11 cellular contexts compared by ENCODE assay signal in the genomic region with DNA sequence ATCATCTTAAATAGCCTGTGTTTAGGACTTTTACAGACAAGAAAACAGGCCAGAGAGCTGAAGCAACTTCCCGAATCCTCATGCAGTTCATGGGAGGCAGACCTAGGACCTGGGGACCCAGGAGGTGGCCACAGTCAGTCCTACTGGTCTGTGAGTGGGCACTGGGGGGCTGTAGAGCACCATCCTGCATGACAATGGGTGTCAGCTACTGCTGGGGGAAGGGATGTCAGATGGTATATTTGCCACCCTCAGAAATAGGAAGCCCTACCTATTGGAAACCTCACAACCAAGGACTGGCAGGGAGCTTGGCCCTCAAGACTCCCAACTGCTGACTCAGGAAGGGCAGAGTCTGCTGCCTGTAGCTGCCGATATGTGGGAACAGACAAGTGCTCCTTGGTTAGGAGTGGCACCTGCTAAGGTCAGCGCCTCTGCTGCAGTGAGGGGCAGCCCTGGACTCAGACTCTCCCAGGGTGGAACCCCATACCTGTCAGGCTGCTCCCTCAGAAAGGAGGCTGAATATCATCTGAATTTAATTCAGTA. TPM values are rescaled to one million over a fixed set of nuclear protein-coding genes. Genes with fewer than 3 reads are reported as not detected.
DNase-seq lines count a peak whose midpoint lies in the region; ATAC-seq and TF ChIP-seq lines count a peak whose summit lies in the region.
"Had no signal": no experiment of that assay in that cellular context is flagged by ENCODE, and none has a peak within 500 bp of the region (broad histone marks: within the 10 kb centered on the region; RNA-seq: fewer than 3 reads in every experiment).

No MANE protein-coding gene starts in this region.

- H3K27me3 Mint-ChIP-seq in stimulated activated naive CD8-positive, alpha-beta T cell treated with anti-CD3 and anti-CD28 coated beads, Interleukin-15, Interleukin-2, amounts not matched to agents 100 ng/mL and 50 ng/mL, for 24 hours: no peaks in the 10 kb centered on the region
- H3K27me3 Mint-ChIP-seq in activated T-helper 2 cell treated with anti-CD3 and anti-CD28 coated beads, Interferon-gamma antibody, Interleukin-2, Interleukin-4, amounts not matched to agents 10 μg/mL and 5 μg/mL and 100 μg/mL, durations not matched to agents 14 hours and 24 hours and 36 hours (ENCODE audit: low read depth): no peaks in the 10 kb centered on the region
- H3K27me3 Mint-ChIP-seq: brain had no signal

- TF ChIP-seq CTCF in mucosa of descending colon (IDR thresholded peaks at IDR 0.05) (no peak), upper lobe of right lung (IDR thresholded peaks at IDR 0.05) (no peak)

- no peak for ATAC-seq in stimulated activated naive CD8-positive, alpha-beta T cell treated with anti-CD3 and anti-CD28 coated beads, Interleukin-15, Interleukin-2, amounts not matched to agents 100 U/mL and 50 U/mL, for 24 hours
- ATAC-seq in mucosa of descending colon (peak; percentile 3), upper lobe of right lung (peak; percentile 3)

- H3K4me1 Mint-ChIP-seq in stimulated activated naive CD8-positive, alpha-beta T cell treated with anti-CD3 and anti-CD28 coated beads, Interleukin-15, Interleukin-2, amounts not matched to agents 100 ng/mL and 50 ng/mL, for 24 hours (ENCODE audit: low read depth): peaks cover 92% of the 10 kb centered on the region
- H3K4me1 Mint-ChIP-seq in activated T-helper 2 cell treated with anti-CD3 and anti-CD28 coated beads, Interferon-gamma antibody, Interleukin-2, Interleukin-4, amounts not matched to agents 10 μg/mL and 5 μg/mL and 100 μg/mL, durations not matched to agents 14 hours and 24 hours and 36 hours (ENCODE audit: low read depth): peaks cover 78% of the 10 kb centered on the region

- DNase-seq in stimulated activated naive CD8-positive, alpha-beta T cell treated with anti-CD3 and anti-CD28 coated beads, Interleukin-15, Interleukin-2, amounts not matched to agents 100 U/mL and 50 U/mL, for 24 hours: no peak
- DNase-seq in activated T-helper 2 cell treated with anti-CD3 and anti-CD28 coated beads, Interferon-gamma antibody, Interleukin-2, Interleukin-4, amounts not matched to agents 10 μg/mL and 5 μg/mL and 100 μg/mL, durations not matched to agents 14 hours and 24 hours and 36 hours (ENCODE audit: low spot score): no peak
- DNase-seq in mucosa of descending colon: peak in 1 of 3 donors; percentile 45
- no peak for DNase-seq in upper lobe of right lung
- no peak for DNase-seq in NCI-H2107 (lab: John Stamatoyannopoulos, UW)
- DNase-seq in NCI-H69 (lab: John Stamatoyannopoulos, UW): no peak
- no peak for DNase-seq in NCI-H146 treated with DMSO at 0.1 percent for 48 hours (lab: John Stamatoyannopoulos, UW; ENCODE audit: unreplicated experiment)
- DNase-seq: AML-193, NCI-H1930 had no signal

- H3K27ac ChIP-seq in upper lobe of right lung: peak overlapping the region; percentile 58

- no peaks in the 10 kb centered on the region for H3K27me3 ChIP-seq in upper lobe of right lung

- H3K9me3 ChIP-seq in mucosa of descending colon (no peaks in the 10 kb centered on the region), upper lobe of right lung (no peaks in the 10 kb centered on the region)

- intact Hi-C loops in activated T-helper 2 cell treated with anti-CD3 and anti-CD28 coated beads, Interferon-gamma antibody, Interleukin-2, Interleukin-4, amounts not matched to agents 10 μg/mL and 5 μg/mL and 100 μg/mL, durations not matched to agents 14 hours and 24 hours and 36 hours (cut with micrococcal nuclease): loop anchor here (10.0 kb wide), 1 partner anchor 171 kb away; no protein-coding TSS in a partner anchor
- intact Hi-C loops in mucosa of descending colon (cut with DNase I, micrococcal nuclease): no loop called here
- intact Hi-C loops in upper lobe of right lung (cut with DNase I): no loop called here

- peaks cover 18% of the 10 kb centered on the region for H3K36me3 Mint-ChIP-seq in stimulated activated naive CD8-positive, alpha-beta T cell treated with anti-CD3 and anti-CD28 coated beads, Interleukin-15, Interleukin-2, amounts not matched to agents 100 ng/mL and 50 ng/mL, for 24 hours (ENCODE audit: low read depth)
- peaks cover 51% of the 10 kb centered on the region for H3K36me3 Mint-ChIP-seq in activated T-helper 2 cell treated with anti-CD3 and anti-CD28 coated beads, Interferon-gamma antibody, Interleukin-2, Interleukin-4, amounts not matched to agents 10 μg/mL and 5 μg/mL and 100 μg/mL, durations not matched to agents 14 hours and 24 hours and 36 hours (ENCODE audit: low read depth)

- no peaks in the 10 kb centered on the region for H3K9me3 Mint-ChIP-seq in stimulated activated naive CD8-positive, alpha-beta T cell treated with anti-CD3 and anti-CD28 coated beads, Interleukin-15, Interleukin-2, amounts not matched to agents 100 ng/mL and 50 ng/mL, for 24 hours
- no peaks in the 10 kb centered on the region for H3K9me3 Mint-ChIP-seq in activated T-helper 2 cell treated with anti-CD3 and anti-CD28 coated beads, Interferon-gamma antibody, Interleukin-2, Interleukin-4, amounts not matched to agents 10 μg/mL and 5 μg/mL and 100 μg/mL, durations not matched to agents 14 hours and 24 hours and 36 hours
- H3K9me3 Mint-ChIP-seq: brain had no signal

- H3K4me1 ChIP-seq in mucosa of descending colon (ENCODE audit: low read depth) (peaks cover 83% of the 10 kb centered on the region), upper lobe of right lung (peaks cover 92% of the 10 kb centered on the region)

- peak overlapping the region; percentile 97 for H3K27ac Mint-ChIP-seq in stimulated activated naive CD8-positive, alpha-beta T cell treated with anti-CD3 and anti-CD28 coated beads, Interleukin-15, Interleukin-2, amounts not matched to agents 100 ng/mL and 50 ng/mL, for 24 hours
- peak overlapping the region; percentile 72 for H3K27ac Mint-ChIP-seq in activated T-helper 2 cell treated with anti-CD3 and anti-CD28 coated beads, Interferon-gamma antibody, Interleukin-2, Interleukin-4, amounts not matched to agents 10 μg/mL and 5 μg/mL and 100 μg/mL, durations not matched to agents 14 hours and 24 hours and 36 hours

- H3K4me3 ChIP-seq in mucosa of descending colon: no peak overlapping the region
- no peak overlapping the region for H3K4me3 ChIP-seq in upper lobe of right lung

- H3K4me3 Mint-ChIP-seq in stimulated activated naive CD8-positive, alpha-beta T cell treated with anti-CD3 and anti-CD28 coated beads, Interleukin-15, Interleukin-2, amounts not matched to agents 100 ng/mL and 50 ng/mL, for 24 hours: no peak overlapping the region
- no peak overlapping the region for H3K4me3 Mint-ChIP-seq in activated T-helper 2 cell treated with anti-CD3 and anti-CD28 coated beads, Interferon-gamma antibody, Interleukin-2, Interleukin-4, amounts not matched to agents 10 μg/mL and 5 μg/mL and 100 μg/mL, durations not matched to agents 14 hours and 24 hours and 36 hours (ENCODE audit: low read depth)
- H3K4me3 Mint-ChIP-seq: brain had no signal

- H3K36me3 ChIP-seq in mucosa of descending colon (ENCODE audit: low read depth): no peaks in the 10 kb centered on the region
- no peaks in the 10 kb centered on the region for H3K36me3 ChIP-seq in upper lobe of right lung

RNA-seq across cellular contexts. Expression of a gene that starts 29.7 kb away (rescaled TPM):
- 105 and 109 TPM in 2 replicates for total RNA-seq in activated T-helper 2 cell treated with anti-CD3 and anti-CD28 coated beads, Interferon-gamma antibody, Interleukin-2, Interleukin-4, amounts not matched to agents 10 μg/mL and 5 μg/mL and 100 μg/mL, durations not matched to agents 14 hours and 24 hours and 36 hours
- total RNA-seq in mucosa of descending colon: 100 to 1,000 TPM; 141 to 186 (median 159) TPM
- total RNA-seq in upper lobe of right lung: 157 TPM

RNA-seq across cellular contexts. Expression of a gene that starts 54.1 kb away (rescaled TPM):
- total RNA-seq in activated T-helper 2 cell treated with anti-CD3 and anti-CD28 coated beads, Interferon-gamma antibody, Interleukin-2, Interleukin-4, amounts not matched to agents 10 μg/mL and 5 μg/mL and 100 μg/mL, durations not matched to agents 14 hours and 24 hours and 36 hours: 70.3 and 75.1 TPM in 2 replicates
- total RNA-seq in mucosa of descending colon (10 to 100 TPM; 76.7 to 93.3 (median 84.9) TPM), upper lobe of right lung (78.3 TPM)
